Comparison of ENCODE assay signal across 11 cellular contexts in genomic region chr2:73980566-73980965, GRCh38. TPM values are rescaled to one million over a fixed set of nuclear protein-coding genes. Genes with fewer than 3 reads are reported as not detected.
DNase-seq lines count a peak whose midpoint lies in the region; ATAC-seq and TF ChIP-seq lines count a peak whose summit lies in the region.
"Had no signal": no experiment of that assay in that cellular context is flagged by ENCODE, and none has a peak within 500 bp of the region (broad histone marks: within the 10 kb centered on the region; RNA-seq: fewer than 3 reads in every experiment).

No MANE protein-coding gene starts in this region.

- 75% methylated on average over 2 of the region's 2 CpGs for WGBS in mesenchymal stem cell

- no peak overlapping the region for H3K23ac ChIP-seq in mesenchymal stem cell (ENCODE audit: low read length in 2 of 2)

- H3K36me3 ChIP-seq in ACC112 (ENCODE audit: insufficient read depth, low read length) (no peaks in the 10 kb centered on the region), lower lobe of right lung (no peaks in the 10 kb centered on the region), mesenchymal stem cell (ENCODE audit: control insufficient read depth in 1 of 2, insufficient read depth in 2 of 2, low read depth in 1 of 2, low read length in 2 of 2) (no peaks in the 10 kb centered on the region)

- no peak for DNase-seq in activated CD8-positive, alpha-beta T cell treated with anti-CD3 and anti-CD28 coated beads, Interleukin-2, amount 10 ng/mL, durations not matched to agents 7 days and 5 days
- DNase-seq in lower lobe of right lung (no peak), mesenchymal stem cell (no peak), anterior cingulate cortex (lab: John Stamatoyannopoulos, UW) (no peak)
- DNase-seq: cortex of kidney had no signal

- H2AK5ac ChIP-seq in mesenchymal stem cell (ENCODE audit: low read length, severe bottlenecking): no peak overlapping the region

- no peak for TF ChIP-seq CTCF in GM12875 (IDR thresholded peaks at IDR 0.05; ENCODE audit: borderline replicate concordance, insufficient read depth, low read depth, low read length)
- TF ChIP-seq CTCF in lower lobe of right lung (IDR thresholded peaks at IDR 0.05): no peak

- H3K27ac ChIP-seq in ACC112 (ENCODE audit: low read depth, low read length) (no peak overlapping the region), lower lobe of right lung (no peak overlapping the region), mesenchymal stem cell (ENCODE audit: low read length, poor library complexity, severe bottlenecking) (no peak overlapping the region)
- H3K27ac ChIP-seq: HL-60 had no signal

- no peak overlapping the region for H2BK120ac ChIP-seq in mesenchymal stem cell (ENCODE audit: low read depth, low read length)

- H2BK12ac ChIP-seq in mesenchymal stem cell (ENCODE audit: low read length in 2 of 2): no peak overlapping the region

- H3K27me3 ChIP-seq in ACC112 (ENCODE audit: insufficient read depth, low read length) (no peaks in the 10 kb centered on the region), lower lobe of right lung (ENCODE audit: low read depth) (no peaks in the 10 kb centered on the region), mesenchymal stem cell (ENCODE audit: control insufficient read depth in 1 of 2, insufficient read depth in 1 of 2, low read length in 2 of 2) (peaks cover 3 to 8% of the 10 kb centered on the region in 2 experiments)

- H3K4me3 ChIP-seq in ACC112 (ENCODE audit: low read depth, low read length) (peak overlapping the region; percentile 69), GM12875 (ENCODE audit: low read depth, low read length) (peak overlapping the region; percentile 53), lower lobe of right lung (peak overlapping the region; percentile 42), mesenchymal stem cell (ENCODE audit: insufficient read depth in 1 of 2, low read depth in 1 of 2, low read length in 2 of 2) (peak overlapping the region in 1 of 2 experiments; percentile 74)

- H3K4me3 Mint-ChIP-seq in activated CD8-positive, alpha-beta T cell treated with anti-CD3 and anti-CD28 coated beads, Interleukin-2, amount 10 ng/mL, durations not matched to agents 7 days and 5 days: peak overlapping the region; percentile 74

- H3K27me3 Mint-ChIP-seq in activated CD8-positive, alpha-beta T cell treated with anti-CD3 and anti-CD28 coated beads, Interleukin-2, amount 10 ng/mL, durations not matched to agents 7 days and 5 days (ENCODE audit: low read depth): peaks cover 6% of the 10 kb centered on the region

- peak overlapping the region; percentile 29 for H3K27ac Mint-ChIP-seq in activated CD8-positive, alpha-beta T cell treated with anti-CD3 and anti-CD28 coated beads, Interleukin-2, amount 10 ng/mL, durations not matched to agents 7 days and 5 days

- intact Hi-C loops in lower lobe of right lung (cut with DNase I): no loop called here

- H3K4ac ChIP-seq in mesenchymal stem cell (ENCODE audit: low read depth in 1 of 2, low read length in 2 of 2): no peak overlapping the region

- H2AFZ ChIP-seq in ACC112 (ENCODE audit: low read length, unreplicated experiment): no peak overlapping the region
- H2AFZ ChIP-seq in mesenchymal stem cell (ENCODE audit: low read depth, low read length): no peak overlapping the region

- H3K18ac ChIP-seq in mesenchymal stem cell (ENCODE audit: low read depth in 1 of 2, low read length in 2 of 2): no peak overlapping the region

- no peaks in the 10 kb centered on the region for H3K79me1 ChIP-seq in mesenchymal stem cell (replicated peaks; ENCODE audit: low read length, poor library complexity, severe bottlenecking)

- no peak overlapping the region for H3K4me2 ChIP-seq in mesenchymal stem cell (ENCODE audit: low read length, poor library complexity, severe bottlenecking)
- H3K4me2 ChIP-seq: SK-N-SH had no signal

- H4K91ac ChIP-seq in mesenchymal stem cell (ENCODE audit: low read length): no peak overlapping the region

- POLR2A ChIA-PET in activated CD8-positive, alpha-beta T cell treated with anti-CD3 and anti-CD28 coated beads, Interleukin-2, amount 10 ng/mL, durations not matched to agents 7 days and 5 days (lab: Charles Lee): interaction anchor here (2.4 kb wide), 1 partner anchor 10 kb away, joined by 19 read pairs; no protein-coding TSS in a partner anchor

- peaks cover 18% of the 10 kb centered on the region for H3K4me1 ChIP-seq in ACC112 (ENCODE audit: control insufficient read depth, insufficient read depth, low read length, unreplicated experiment)
- H3K4me1 ChIP-seq in lower lobe of right lung: peaks cover 54% of the 10 kb centered on the region
- H3K4me1 ChIP-seq in mesenchymal stem cell (ENCODE audit: control insufficient read depth, insufficient read depth, low read depth, low read length): peaks cover 20% of the 10 kb centered on the region

- no peaks in the 10 kb centered on the region for H3K9me3 Mint-ChIP-seq in activated CD8-positive, alpha-beta T cell treated with anti-CD3 and anti-CD28 coated beads, Interleukin-2, amount 10 ng/mL, durations not matched to agents 7 days and 5 days (ENCODE audit: insufficient read depth)

- H3K9ac ChIP-seq in mesenchymal stem cell (ENCODE audit: low read length): no peak overlapping the region
- H3K9ac ChIP-seq: SK-N-SH had no signal

- H3K36me3 Mint-ChIP-seq in activated CD8-positive, alpha-beta T cell treated with anti-CD3 and anti-CD28 coated beads, Interleukin-2, amount 10 ng/mL, durations not matched to agents 7 days and 5 days (ENCODE audit: low read depth): peaks cover 6% of the 10 kb centered on the region

- no peak overlapping the region for H2BK15ac ChIP-seq in mesenchymal stem cell (ENCODE audit: low read depth, poor library complexity, severe bottlenecking)

- no peak overlapping the region for H4K8ac ChIP-seq in mesenchymal stem cell (ENCODE audit: low read length)

- H3K14ac ChIP-seq in mesenchymal stem cell (ENCODE audit: low read length in 2 of 2): no peak overlapping the region

- no peaks in the 10 kb centered on the region for H3K79me2 ChIP-seq in ACC112 (ENCODE audit: control insufficient read depth, insufficient read depth, low read length, unreplicated experiment)

- no peak for ATAC-seq in activated CD8-positive, alpha-beta T cell treated with anti-CD3 and anti-CD28 coated beads, Interleukin-2, amount 10 ng/mL, durations not matched to agents 7 days and 5 days
- ATAC-seq in lower lobe of right lung: no peak
- ATAC-seq in HG03469 (IDR thresholded peaks at IDR 0.05; ENCODE audit: unreplicated experiment): no peak
- ATAC-seq in GM19324 (IDR thresholded peaks at IDR 0.05; ENCODE audit: low FRiP score, unreplicated experiment): no peak

- peaks cover 76% of the 10 kb centered on the region for H3K4me1 Mint-ChIP-seq in activated CD8-positive, alpha-beta T cell treated with anti-CD3 and anti-CD28 coated beads, Interleukin-2, amount 10 ng/mL, durations not matched to agents 7 days and 5 days (ENCODE audit: low read depth)

- CTCF ChIA-PET in activated CD8-positive, alpha-beta T cell treated with anti-CD3 and anti-CD28 coated beads, Interleukin-2, amount 10 ng/mL, durations not matched to agents 7 days and 5 days (lab: Charles Lee): interaction anchor here (0.6 to 1.7 kb wide), 5 partner anchors 10 to 167 kb away, joined by 3 to 5 read pairs (median 4); partner anchors contain the start of gene STAMBP

- H2BK5ac ChIP-seq in mesenchymal stem cell (ENCODE audit: low read depth, low read length, poor library complexity, severe bottlenecking): no peak overlapping the region

- H3K9me3 ChIP-seq in lower lobe of right lung (no peaks in the 10 kb centered on the region), mesenchymal stem cell (ENCODE audit: control insufficient read depth, low read length) (no peaks in the 10 kb centered on the region)
- H3K9me3 ChIP-seq: SK-N-SH had no signal

RNA-seq across cellular contexts. Expression of gene TET3, which starts 4.1 kb away (rescaled TPM):
- 10 to 100 TPM; 20.4 to 20.9 TPM for total RNA-seq in activated CD8-positive, alpha-beta T cell treated with anti-CD3 and anti-CD28 coated beads, Interleukin-2, amount 10 ng/mL, durations not matched to agents 7 days and 5 days
- total RNA-seq in lower lobe of right lung: 21.5 TPM
- 3.7 TPM for polyA plus RNA-seq in mesenchymal stem cell (2013, experiment 1 of 2)
- 3.4 TPM for polyA plus RNA-seq in mesenchymal stem cell (2013, experiment 2 of 2)

RNA-seq across cellular contexts. Expression of gene DGUOK, which starts 53.9 kb away (rescaled TPM):
- 10 to 100 TPM; 71.5 to 72.1 TPM for total RNA-seq in activated CD8-positive, alpha-beta T cell treated with anti-CD3 and anti-CD28 coated beads, Interleukin-2, amount 10 ng/mL, durations not matched to agents 7 days and 5 days
- 38.0 TPM for total RNA-seq in lower lobe of right lung
- 115 TPM for polyA plus RNA-seq in mesenchymal stem cell (2013, experiment 1 of 2)
- polyA plus RNA-seq in mesenchymal stem cell (2013, experiment 2 of 2): 112 TPM
